Comparison of ENCODE assay signal across 1 cellular context in the genomic region with DNA sequence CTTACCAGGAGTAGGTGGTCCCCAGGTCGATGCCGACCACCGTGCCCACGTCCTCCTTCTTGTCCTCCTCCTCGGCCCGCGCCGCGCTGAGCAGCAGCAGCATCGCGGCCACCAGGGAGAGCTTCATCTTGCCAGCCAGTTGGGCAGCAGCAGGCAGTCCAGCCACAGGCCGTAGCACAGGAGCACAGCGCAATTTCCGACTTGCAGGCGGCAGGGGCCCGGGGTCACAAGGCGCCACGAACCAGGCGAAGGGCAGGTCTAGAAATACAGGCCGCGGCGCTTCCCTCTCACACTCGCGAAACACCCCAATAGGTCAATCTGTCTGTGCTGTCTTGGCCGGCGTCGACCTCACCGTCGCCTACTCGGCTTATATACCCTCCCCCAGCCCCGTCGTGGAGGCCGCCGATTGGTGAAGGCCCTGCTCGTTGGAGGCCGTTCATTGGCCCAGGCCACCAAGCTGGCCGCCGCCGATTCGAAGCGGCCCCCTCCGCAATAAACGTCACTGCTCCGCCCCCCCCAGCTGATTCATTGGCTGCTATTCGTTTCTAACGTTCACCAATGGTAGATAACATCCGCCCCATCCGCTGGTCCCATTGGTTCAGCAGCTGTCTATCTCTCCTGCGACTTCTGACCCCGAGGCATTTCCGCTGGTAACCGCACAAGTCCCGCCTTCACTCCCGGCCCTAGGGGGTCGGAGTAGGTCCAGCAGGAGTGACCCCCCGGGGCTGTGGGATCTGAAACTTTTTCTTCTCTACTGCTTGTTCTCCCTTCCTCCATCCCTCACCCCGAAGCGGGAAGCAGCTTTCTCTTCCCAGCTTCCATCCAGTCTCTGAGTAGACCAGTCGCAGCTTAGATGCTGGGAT.
TF ChIP-seq lines count a peak whose summit lies in the region.

Gene HSPA5 (minus strand): TSS at position 344 of the 863 bp plus-strand sequence. CDS start 217 bp downstream, at position 127.

TF ChIP-seq in HepG2, 621 proteins besides CTCF, POLR2A, EP300 and RAD21 (continued from another document and continues in another):
- TF ChIP-seq ZNF512B (CRISPR knock-in tag; IDR thresholded peaks at IDR 0.05; ENCODE audit: borderline replicate concordance) (no peak; the same call in 1 of the 2 replicates), GLMP (CRISPR knock-in tag; IDR thresholded peaks at IDR 0.05; ENCODE audit: borderline replicate concordance) (no peak), GFI1 (CRISPR knock-in tag; IDR thresholded peaks at IDR 0.05; ENCODE audit: borderline replicate concordance) (no peak), SMAD1 (CRISPR knock-in tag; IDR thresholded peaks at IDR 0.05; ENCODE audit: borderline replicate concordance, low read depth) (no peak), HHEX (CRISPR knock-in tag; IDR thresholded peaks at IDR 0.05) (no peak), TEAD3 (CRISPR knock-in tag; optimal IDR thresholded peaks at IDR 0.05; ENCODE audit: borderline replicate concordance) (peak; percentile 6), HNF4A (CRISPR knock-in tag; IDR thresholded peaks at IDR 0.05) (no peak; the same call in none of the 2 replicates), MLLT10 (CRISPR knock-in tag; IDR thresholded peaks at IDR 0.05) (no peak; the same call in 1 of the 2 replicates), ZNF629 (CRISPR knock-in tag; conservative IDR thresholded peaks at IDR 0.05) (no peak), HDAC2 (CRISPR knock-in tag; IDR thresholded peaks at IDR 0.05) (peak; percentile 47), MED1 (CRISPR knock-in tag; IDR thresholded peaks at IDR 0.05) (peak; percentile 48; the same call in 1 of the 2 replicates), ZNF597 (CRISPR knock-in tag; IDR thresholded peaks at IDR 0.05) (no peak), YY1 (IDR thresholded peaks at IDR 0.05; ENCODE audit: insufficient read depth, insufficient replicate concordance, low read depth, low read length) (peak; percentile 43), NFE2L1 (CRISPR knock-in tag; IDR thresholded peaks at IDR 0.05; ENCODE audit: borderline replicate concordance) (no peak; the same call in 1 of the 2 replicates), ZNF720 (CRISPR knock-in tag; IDR thresholded peaks at IDR 0.05) (no peak), POLR2AphosphoS5 (IDR thresholded peaks at IDR 0.05; ENCODE audit: low read depth, low read length) (peak; percentile 93), SMAD3 (CRISPR knock-in tag; IDR thresholded peaks at IDR 0.05) (no peak; the same call in 1 of the 2 replicates), KDM4B (CRISPR knock-in tag; IDR thresholded peaks at IDR 0.05) (peak; percentile 77; the same call in 1 of the 2 replicates), PCBP1 (IDR thresholded peaks at IDR 0.05; ENCODE audit: borderline replicate concordance, low read depth, low read length) (no peak), NR1H2 (CRISPR knock-in tag; IDR thresholded peaks at IDR 0.05; ENCODE audit: borderline replicate concordance, low read depth) (peak; percentile 40; the same call in 1 of the 2 replicates), SRY (CRISPR knock-in tag; IDR thresholded peaks at IDR 0.05) (no peak), THAP8 (CRISPR knock-in tag; IDR thresholded peaks at IDR 0.05; ENCODE audit: borderline replicate concordance) (no peak), NFIC (IDR thresholded peaks at IDR 0.05; ENCODE audit: low read length) (peak; percentile 30; the same call in 1 of the 2 replicates), ETS1 (CRISPR knock-in tag; IDR thresholded peaks at IDR 0.05) (no peak), ZFX (CRISPR knock-in tag; IDR thresholded peaks at IDR 0.05; ENCODE audit: low read depth) (peak; percentile 98), NBN (conservative IDR thresholded peaks at IDR 0.05) (no peak), ZBTB25 (CRISPR knock-in tag; IDR thresholded peaks at IDR 0.05) (0 out of 2 replicates have a peak, but pooled peaks have one; percentile 42), KLF11 (CRISPR knock-in tag; IDR thresholded peaks at IDR 0.05) (peak; percentile 81), ZMYM2 (CRISPR knock-in tag; IDR thresholded peaks at IDR 0.05) (no peak), HCFC1 (IDR thresholded peaks at IDR 0.05; ENCODE audit: low read depth, low read length) (peak; percentile 33; the same call in 1 of the 2 replicates), SOX5 (CRISPR knock-in tag; IDR thresholded peaks at IDR 0.05; ENCODE audit: borderline replicate concordance) (no peak), REL (CRISPR knock-in tag; conservative IDR thresholded peaks at IDR 0.05) (peak; percentile 75), SOX6 (IDR thresholded peaks at IDR 0.05) (no peak), SOX6 (CRISPR knock-in tag; IDR thresholded peaks at IDR 0.05) (peak; percentile 62), KLF13 (CRISPR knock-in tag; IDR thresholded peaks at IDR 0.05) (no peak), STAG1 (CRISPR knock-in tag; IDR thresholded peaks at IDR 0.05) (peak; percentile 14), ZNF143 (CRISPR knock-in tag; IDR thresholded peaks at IDR 0.05) (no peak), HNRNPK (IDR thresholded peaks at IDR 0.05; ENCODE audit: low read depth, low read length, poor library complexity, severe bottlenecking) (no peak), MIER3 (CRISPR knock-in tag; IDR thresholded peaks at IDR 0.05; ENCODE audit: borderline replicate concordance) (peak; percentile 23; the same call in 1 of the 2 replicates), ZNF230 (CRISPR knock-in tag; IDR thresholded peaks at IDR 0.05) (no peak; the same call in none of the 2 replicates), HNRNPUL1 (IDR thresholded peaks at IDR 0.05; ENCODE audit: low read depth, low read length) (no peak), ZNF577 (CRISPR knock-in tag; IDR thresholded peaks at IDR 0.05; ENCODE audit: borderline replicate concordance, low read depth) (no peak), TEAD2 (CRISPR knock-in tag; IDR thresholded peaks at IDR 0.05) (no peak), MBD4 (IDR thresholded peaks at IDR 0.05; ENCODE audit: borderline replicate concordance, low read length) (no peak)
- TF ChIP-seq, protein P1, sequence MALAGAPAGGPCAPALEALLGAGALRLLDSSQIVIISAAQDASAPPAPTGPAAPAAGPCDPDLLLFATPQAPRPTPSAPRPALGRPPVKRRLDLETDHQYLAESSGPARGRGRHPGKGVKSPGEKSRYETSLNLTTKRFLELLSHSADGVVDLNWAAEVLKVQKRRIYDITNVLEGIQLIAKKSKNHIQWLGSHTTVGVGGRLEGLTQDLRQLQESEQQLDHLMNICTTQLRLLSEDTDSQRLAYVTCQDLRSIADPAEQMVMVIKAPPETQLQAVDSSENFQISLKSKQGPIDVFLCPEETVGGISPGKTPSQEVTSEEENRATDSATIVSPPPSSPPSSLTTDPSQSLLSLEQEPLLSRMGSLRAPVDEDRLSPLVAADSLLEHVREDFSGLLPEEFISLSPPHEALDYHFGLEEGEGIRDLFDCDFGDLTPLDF (CRISPR knock-in tag; IDR thresholded peaks at IDR 0.05): no peak
- TF ChIP-seq, protein P2, sequence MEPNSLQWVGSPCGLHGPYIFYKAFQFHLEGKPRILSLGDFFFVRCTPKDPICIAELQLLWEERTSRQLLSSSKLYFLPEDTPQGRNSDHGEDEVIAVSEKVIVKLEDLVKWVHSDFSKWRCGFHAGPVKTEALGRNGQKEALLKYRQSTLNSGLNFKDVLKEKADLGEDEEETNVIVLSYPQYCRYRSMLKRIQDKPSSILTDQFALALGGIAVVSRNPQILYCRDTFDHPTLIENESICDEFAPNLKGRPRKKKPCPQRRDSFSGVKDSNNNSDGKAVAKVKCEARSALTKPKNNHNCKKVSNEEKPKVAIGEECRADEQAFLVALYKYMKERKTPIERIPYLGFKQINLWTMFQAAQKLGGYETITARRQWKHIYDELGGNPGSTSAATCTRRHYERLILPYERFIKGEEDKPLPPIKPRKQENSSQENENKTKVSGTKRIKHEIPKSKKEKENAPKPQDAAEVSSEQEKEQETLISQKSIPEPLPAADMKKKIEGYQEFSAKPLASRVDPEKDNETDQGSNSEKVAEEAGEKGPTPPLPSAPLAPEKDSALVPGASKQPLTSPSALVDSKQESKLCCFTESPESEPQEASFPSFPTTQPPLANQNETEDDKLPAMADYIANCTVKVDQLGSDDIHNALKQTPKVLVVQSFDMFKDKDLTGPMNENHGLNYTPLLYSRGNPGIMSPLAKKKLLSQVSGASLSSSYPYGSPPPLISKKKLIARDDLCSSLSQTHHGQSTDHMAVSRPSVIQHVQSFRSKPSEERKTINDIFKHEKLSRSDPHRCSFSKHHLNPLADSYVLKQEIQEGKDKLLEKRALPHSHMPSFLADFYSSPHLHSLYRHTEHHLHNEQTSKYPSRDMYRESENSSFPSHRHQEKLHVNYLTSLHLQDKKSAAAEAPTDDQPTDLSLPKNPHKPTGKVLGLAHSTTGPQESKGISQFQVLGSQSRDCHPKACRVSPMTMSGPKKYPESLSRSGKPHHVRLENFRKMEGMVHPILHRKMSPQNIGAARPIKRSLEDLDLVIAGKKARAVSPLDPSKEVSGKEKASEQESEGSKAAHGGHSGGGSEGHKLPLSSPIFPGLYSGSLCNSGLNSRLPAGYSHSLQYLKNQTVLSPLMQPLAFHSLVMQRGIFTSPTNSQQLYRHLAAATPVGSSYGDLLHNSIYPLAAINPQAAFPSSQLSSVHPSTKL (CRISPR knock-in tag; IDR thresholded peaks at IDR 0.05): peak; percentile 59; the same call in 1 of the 2 replicates
- TF ChIP-seq, protein P3, sequence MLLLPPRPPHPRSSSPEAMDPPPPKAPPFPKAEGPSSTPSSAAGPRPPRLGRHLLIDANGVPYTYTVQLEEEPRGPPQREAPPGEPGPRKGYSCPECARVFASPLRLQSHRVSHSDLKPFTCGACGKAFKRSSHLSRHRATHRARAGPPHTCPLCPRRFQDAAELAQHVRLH (CRISPR knock-in tag; IDR thresholded peaks at IDR 0.05; ENCODE audit: borderline replicate concordance, low read depth): peak; percentile 91
- TF ChIP-seq, protein P4, sequence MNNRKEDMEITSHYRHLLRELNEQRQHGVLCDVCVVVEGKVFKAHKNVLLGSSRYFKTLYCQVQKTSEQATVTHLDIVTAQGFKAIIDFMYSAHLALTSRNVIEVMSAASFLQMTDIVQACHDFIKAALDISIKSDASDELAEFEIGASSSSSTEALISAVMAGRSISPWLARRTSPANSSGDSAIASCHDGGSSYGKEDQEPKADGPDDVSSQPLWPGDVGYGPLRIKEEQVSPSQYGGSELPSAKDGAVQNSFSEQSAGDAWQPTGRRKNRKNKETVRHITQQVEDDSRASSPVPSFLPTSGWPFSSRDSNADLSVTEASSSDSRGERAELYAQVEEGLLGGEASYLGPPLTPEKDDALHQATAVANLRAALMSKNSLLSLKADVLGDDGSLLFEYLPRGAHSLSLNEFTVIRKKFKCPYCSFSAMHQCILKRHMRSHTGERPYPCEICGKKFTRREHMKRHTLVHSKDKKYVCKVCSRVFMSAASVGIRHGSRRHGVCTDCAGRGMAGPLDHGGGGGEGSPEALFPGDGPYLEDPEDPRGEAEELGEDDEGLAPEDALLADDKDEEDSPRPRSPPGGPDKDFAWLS (CRISPR knock-in tag; IDR thresholded peaks at IDR 0.05; ENCODE audit: borderline replicate concordance): no peak
